ENCODE assay signal across 36 cellular contexts in the genomic region with DNA sequence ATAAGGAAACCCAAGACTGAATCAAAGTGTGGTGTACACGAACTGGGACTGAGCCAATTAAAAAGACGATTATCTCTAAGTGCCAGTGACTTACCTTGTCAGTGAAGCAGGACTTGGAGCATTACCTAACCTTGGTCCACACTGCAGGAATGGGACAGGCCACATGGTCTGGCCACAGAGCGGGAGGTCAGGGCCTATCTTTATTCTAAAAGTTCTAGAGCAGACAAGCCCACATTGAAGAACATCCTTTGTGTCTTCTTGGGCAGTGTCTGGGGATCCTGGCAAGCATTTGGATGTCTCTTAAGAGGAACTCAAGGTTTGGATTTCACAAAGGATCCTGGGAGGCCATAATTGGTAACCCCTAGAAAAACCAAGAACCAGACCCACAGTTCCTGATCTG.
"Had no signal": no experiment of that assay in that cellular context is flagged by ENCODE, and none has a peak within 500 bp of the region (broad histone marks: within the 10 kb centered on the region; RNA-seq: fewer than 3 reads in every experiment).

No MANE protein-coding gene starts in this region.

- H3K27me3 ChIP-seq: ascending aorta, cardiac muscle cell, SJSA1 had no signal

- DNase-seq: activated CD4-positive, alpha-beta T cell treated with anti-CD3 and anti-CD28 coated beads, Interleukin-2, amount 10 ng/mL, durations not matched to agents 24 days and 14 days; activated CD4-positive, alpha-beta T cell treated with anti-CD3 and anti-CD28 coated beads, Interleukin-2, amount 50 U/mL, for 4 hours; activated CD4-positive, CD25-positive, alpha-beta regulatory T cell; activated CD8-positive, alpha-beta T cell treated with anti-CD3 and anti-CD28 coated beads for 36 hours; activated gamma-delta T cell; activated naive CD4-positive, alpha-beta T cell treated with Interleukin-2 at 50 U/mL for 16 hours; activated naive CD8-positive, alpha-beta T cell treated with anti-CD3 and anti-CD28 coated beads, Interleukin-2, amount 10 ng/mL, durations not matched to agents 7 days and 5 days; activated T-cell treated with anti-CD3 and anti-CD28 coated beads, Interleukin-2, amount 50 U/mL, for 1 hour; activated T-cell treated with anti-CD3 and anti-CD28 coated beads, Interleukin-2, amount 50 U/mL, for 72 hours; amygdala; MM.1S; MV-4-11; NCI-H1092; NCI-H146; NCI-H187; NCI-H2029 treated with DMSO at 0.1 percent for 48 hours; NCI-H2107; NCI-H2171; NCI-H510A; NCI-H526; NCI-H748 treated with DMSO at 0.1 percent for 48 hours; NK-92 treated with Interleukin-12 subunit alpha and Interleukin-12 subunit beta, amount 100 ng/mL, for 24 hours; PC-9; RPMI8226; SHP77 treated with DMSO at 0.1 percent for 48 hours; T-cell; T-helper 17 cell had no signal

- H3K4me1 Mint-ChIP-seq: activated CD4-positive, alpha-beta T cell treated with anti-CD3 and anti-CD28 coated beads, Interleukin-2, amount 10 ng/mL, durations not matched to agents 24 days and 14 days; activated naive CD4-positive, alpha-beta T cell treated with anti-CD3 and anti-CD28 coated beads, Interleukin-2, amount 50 U/mL, for 24 hours; activated T-helper 17 cell treated with anti-CD3 and anti-CD28 coated beads, Interleukin-2, amount 50 U/mL, for 72 hours; central memory CD8-positive, alpha-beta T cell; T-cell had no signal

- H3K27me3 Mint-ChIP-seq: activated CD4-positive, alpha-beta T cell treated with anti-CD3 and anti-CD28 coated beads, Interleukin-2, amount 10 ng/mL, durations not matched to agents 24 days and 14 days; activated CD8-positive, alpha-beta T cell treated with anti-CD3 and anti-CD28 coated beads for 36 hours; activated naive CD4-positive, alpha-beta T cell treated with anti-CD3 and anti-CD28 coated beads, Interleukin-2, amount 50 U/mL, for 24 hours; activated T-helper 17 cell treated with anti-CD3 and anti-CD28 coated beads, Interleukin-2, amount 50 U/mL, for 72 hours had no signal

- ATAC-seq: activated CD8-positive, alpha-beta T cell treated with anti-CD3 and anti-CD28 coated beads for 36 hours; activated T-cell treated with anti-CD3 and anti-CD28 coated beads, Interleukin-2, amount 50 U/mL, for 72 hours; activated T-helper 17 cell treated with anti-CD3 and anti-CD28 coated beads, Interleukin-2, amount 50 U/mL, for 72 hours; SK-N-SH treated with all-trans-retinoic acid at 6 μM for 48 hours; T-cell; T-helper 17 cell had no signal

- H3K27ac ChIP-seq: ascending aorta, cardiac muscle cell, KMS-11, SJSA1, VCaP had no signal

- H3K4me2 ChIP-seq: KMS-11, PC-9 had no signal

- H3K9me3 ChIP-seq: ascending aorta, SJSA1 had no signal

- H3K36me3 Mint-ChIP-seq: activated naive CD4-positive, alpha-beta T cell treated with anti-CD3 and anti-CD28 coated beads, Interleukin-2, amount 50 U/mL, for 24 hours; activated naive CD8-positive, alpha-beta T cell treated with anti-CD3 and anti-CD28 coated beads, Interleukin-2, amount 10 ng/mL, durations not matched to agents 7 days and 5 days; T-cell had no signal

- H3K36me3 ChIP-seq: cardiac muscle cell had no signal

- H2AFZ ChIP-seq: PC-9 had no signal

- H3K9ac ChIP-seq: KMS-11 had no signal

- H3K4me3 ChIP-seq: ascending aorta, cardiac muscle cell, PC-9, SJSA1 had no signal

- H3K4me3 Mint-ChIP-seq: activated CD4-positive, alpha-beta T cell treated with anti-CD3 and anti-CD28 coated beads, Interleukin-2, amount 10 ng/mL, durations not matched to agents 24 days and 14 days; activated CD8-positive, alpha-beta T cell treated with anti-CD3 and anti-CD28 coated beads for 36 hours; activated naive CD4-positive, alpha-beta T cell treated with anti-CD3 and anti-CD28 coated beads, Interleukin-2, amount 50 U/mL, for 24 hours; activated naive CD8-positive, alpha-beta T cell treated with anti-CD3 and anti-CD28 coated beads, Interleukin-2, amount 10 ng/mL, durations not matched to agents 7 days and 5 days; activated T-cell treated with anti-CD3 and anti-CD28 coated beads, Interleukin-2, amount 50 U/mL, for 72 hours; activated T-helper 17 cell treated with anti-CD3 and anti-CD28 coated beads, Interleukin-2, amount 50 U/mL, for 72 hours; central memory CD8-positive, alpha-beta T cell; T-cell; T-helper 17 cell had no signal

- H3K9me3 Mint-ChIP-seq: activated CD4-positive, alpha-beta T cell treated with anti-CD3 and anti-CD28 coated beads, Interleukin-2, amount 10 ng/mL, durations not matched to agents 24 days and 14 days; activated CD8-positive, alpha-beta T cell treated with anti-CD3 and anti-CD28 coated beads for 36 hours; activated naive CD4-positive, alpha-beta T cell treated with anti-CD3 and anti-CD28 coated beads, Interleukin-2, amount 50 U/mL, for 24 hours; activated naive CD8-positive, alpha-beta T cell treated with anti-CD3 and anti-CD28 coated beads, Interleukin-2, amount 10 ng/mL, durations not matched to agents 7 days and 5 days; activated T-cell treated with anti-CD3 and anti-CD28 coated beads, Interleukin-2, amount 50 U/mL, for 72 hours; activated T-helper 17 cell treated with anti-CD3 and anti-CD28 coated beads, Interleukin-2, amount 50 U/mL, for 72 hours; central memory CD8-positive, alpha-beta T cell; T-cell had no signal

- H3K27ac Mint-ChIP-seq: activated CD4-positive, alpha-beta T cell treated with anti-CD3 and anti-CD28 coated beads, Interleukin-2, amount 10 ng/mL, durations not matched to agents 24 days and 14 days; activated CD8-positive, alpha-beta T cell treated with anti-CD3 and anti-CD28 coated beads for 36 hours; activated naive CD4-positive, alpha-beta T cell treated with anti-CD3 and anti-CD28 coated beads, Interleukin-2, amount 50 U/mL, for 24 hours; activated naive CD8-positive, alpha-beta T cell treated with anti-CD3 and anti-CD28 coated beads, Interleukin-2, amount 10 ng/mL, durations not matched to agents 7 days and 5 days; activated T-cell treated with anti-CD3 and anti-CD28 coated beads, Interleukin-2, amount 50 U/mL, for 72 hours; activated T-helper 17 cell treated with anti-CD3 and anti-CD28 coated beads, Interleukin-2, amount 50 U/mL, for 72 hours; T-cell; T-helper 17 cell had no signal
